ENCODE assay signal across 25 cellular contexts in genomic region chr12:127675936-127676335, GRCh38.
"Had no signal": no experiment of that assay in that cellular context is flagged by ENCODE, and none has a peak within 500 bp of the region (broad histone marks: within the 10 kb centered on the region; RNA-seq: fewer than 3 reads in every experiment).

No MANE protein-coding gene starts in this region.

- H3K27me3 Mint-ChIP-seq: activated CD4-positive, alpha-beta memory T cell treated with anti-CD3 and anti-CD28 coated beads, Interleukin-2, amount 10 ng/mL, durations not matched to agents 7 days and 5 days; natural killer cell treated with Interleukin-12 subunit alpha and Interleukin-12 subunit beta and Interleukin-15 and Interleukin-18, amount 100 ng/mL, for 72 hours had no signal

- H3K27ac Mint-ChIP-seq: activated CD4-positive, alpha-beta memory T cell treated with anti-CD3 and anti-CD28 coated beads, Interleukin-2, amount 10 ng/mL, durations not matched to agents 7 days and 5 days; activated T-helper 1 cell treated with anti-CD3 and anti-CD28 coated beads, Interleukin-12 subunit alpha, Interleukin-12 subunit beta, Interleukin-2, Interleukin-4 antibody, amounts not matched to agents 30 ng/mL and 10 ng/mL and 1 ng/mL, durations not matched to agents 14 hours and 24 hours and 36 hours; effector memory CD8-positive, alpha-beta T cell; natural killer cell treated with Interleukin-12 subunit alpha and Interleukin-12 subunit beta and Interleukin-15 and Interleukin-18, amount 100 ng/mL, for 72 hours; T-helper 17 cell had no signal

- H3K27me3 ChIP-seq: ascending aorta, dorsolateral prefrontal cortex, gastrocnemius medialis, neutrophil, ovary, right atrium auricular region, upper lobe of left lung had no signal

- H3K36me3 Mint-ChIP-seq: natural killer cell treated with Interleukin-12 subunit alpha and Interleukin-12 subunit beta and Interleukin-15 and Interleukin-18, amount 100 ng/mL, for 72 hours had no signal

- ATAC-seq: effector memory CD8-positive, alpha-beta T cell; esophagus mucosa; gastrocnemius medialis; natural killer cell treated with Interleukin-12 subunit alpha and Interleukin-12 subunit beta and Interleukin-15 and Interleukin-18, amount 100 ng/mL, for 72 hours; psoas muscle; stimulated activated naive CD8-positive, alpha-beta T cell treated with anti-CD3 and anti-CD28 coated beads, Interleukin-15, Interleukin-2, amounts not matched to agents 100 U/mL and 50 U/mL, for 24 hours; T-helper 17 cell had no signal

- H3K36me3 ChIP-seq: ascending aorta, gastrocnemius medialis, left ventricle myocardium inferior, neutrophil, ovary, right atrium auricular region, upper lobe of left lung had no signal

- H3K27ac ChIP-seq: ascending aorta, gastrocnemius medialis, left ventricle myocardium inferior, neutrophil, ovary, psoas muscle, right atrium auricular region, upper lobe of left lung had no signal

- FAIRE-seq: colon, endothelial cell of umbilical vein had no signal

- H3K4me1 Mint-ChIP-seq: activated CD4-positive, alpha-beta memory T cell treated with anti-CD3 and anti-CD28 coated beads, Interleukin-2, amount 10 ng/mL, durations not matched to agents 7 days and 5 days; T-helper 17 cell had no signal

- H3K4me3 Mint-ChIP-seq: activated CD4-positive, alpha-beta memory T cell treated with anti-CD3 and anti-CD28 coated beads, Interleukin-2, amount 10 ng/mL, durations not matched to agents 7 days and 5 days; activated T-helper 1 cell treated with anti-CD3 and anti-CD28 coated beads, Interleukin-12 subunit alpha, Interleukin-12 subunit beta, Interleukin-2, Interleukin-4 antibody, amounts not matched to agents 30 ng/mL and 10 ng/mL and 1 ng/mL, durations not matched to agents 14 hours and 24 hours and 36 hours; effector memory CD8-positive, alpha-beta T cell; natural killer cell treated with Interleukin-12 subunit alpha and Interleukin-12 subunit beta and Interleukin-15 and Interleukin-18, amount 100 ng/mL, for 72 hours; T-helper 17 cell had no signal

- H3K9me3 ChIP-seq: ascending aorta, gastrocnemius medialis, left ventricle myocardium inferior, neutrophil, ovary, psoas muscle, right atrium auricular region, upper lobe of left lung had no signal

- H3K4me1 ChIP-seq: gastrocnemius medialis, psoas muscle, right atrium auricular region, upper lobe of left lung had no signal

- H3K4me3 ChIP-seq: ascending aorta, dorsolateral prefrontal cortex, gastrocnemius medialis, left ventricle myocardium inferior, ovary, psoas muscle, right atrium auricular region, upper lobe of left lung had no signal

- DNase-seq: activated CD4-positive, alpha-beta memory T cell treated with anti-CD3 and anti-CD28 coated beads, Interleukin-2, amount 10 ng/mL, durations not matched to agents 7 days and 5 days; activated CD4-positive, alpha-beta T cell treated with anti-CD3 and anti-CD28 coated beads for 48 hours; activated gamma-delta T cell; activated naive CD4-positive, alpha-beta T cell treated with anti-CD3 and anti-CD28 coated beads, Interleukin-2, amount 50 U/mL, for 16 hours; central memory CD4-positive, alpha-beta T cell; effector memory CD8-positive, alpha-beta T cell; gastrocnemius medialis; hippocampal formation; left ventricle myocardium inferior; midbrain; ovary; psoas muscle; stimulated activated CD4-positive, alpha-beta T cell treated with anti-CD3 and anti-CD28 coated beads, Interleukin-4, amount 100 ng/mL, for 24 hours; stimulated activated naive CD8-positive, alpha-beta T cell treated with anti-CD3 and anti-CD28 coated beads, Interleukin-15, Interleukin-2, amounts not matched to agents 100 U/mL and 50 U/mL, for 24 hours; T-helper 17 cell; upper lobe of left lung had no signal

- H3K9me3 Mint-ChIP-seq: activated CD4-positive, alpha-beta memory T cell treated with anti-CD3 and anti-CD28 coated beads, Interleukin-2, amount 10 ng/mL, durations not matched to agents 7 days and 5 days; activated T-helper 1 cell treated with anti-CD3 and anti-CD28 coated beads, Interleukin-12 subunit alpha, Interleukin-12 subunit beta, Interleukin-2, Interleukin-4 antibody, amounts not matched to agents 30 ng/mL and 10 ng/mL and 1 ng/mL, durations not matched to agents 14 hours and 24 hours and 36 hours; effector memory CD8-positive, alpha-beta T cell; natural killer cell treated with Interleukin-12 subunit alpha and Interleukin-12 subunit beta and Interleukin-15 and Interleukin-18, amount 100 ng/mL, for 72 hours had no signal
